Comparison of ENCODE assay signal across 14 cellular contexts in the genomic region with DNA sequence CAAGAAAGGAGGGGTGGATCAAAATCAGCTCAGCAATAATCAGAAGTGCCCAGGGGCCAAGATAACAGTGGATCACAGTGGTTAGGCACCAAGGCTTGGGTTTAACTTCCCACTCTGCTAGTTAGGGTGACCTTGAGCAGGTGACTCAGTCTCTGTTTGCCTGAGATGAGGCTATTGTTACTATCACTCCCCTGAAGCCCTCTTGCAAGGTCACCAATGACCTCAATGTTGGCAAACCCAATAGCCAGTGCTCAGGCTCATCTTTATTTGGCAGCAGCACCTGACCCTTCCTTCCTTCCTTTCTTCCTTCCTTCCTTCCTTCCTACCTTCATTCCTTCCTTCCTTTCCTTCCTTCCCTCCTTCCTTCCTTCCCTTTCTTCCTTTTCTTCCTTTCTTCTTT.
DNase-seq lines count a peak whose midpoint lies in the region; ATAC-seq and TF ChIP-seq lines count a peak whose summit lies in the region.
"Had no signal": no experiment of that assay in that cellular context is flagged by ENCODE, and none has a peak within 500 bp of the region (broad histone marks: within the 10 kb centered on the region; RNA-seq: fewer than 3 reads in every experiment).

No MANE protein-coding gene starts in this region.

- H3K27me3 ChIP-seq in right cardiac atrium (ENCODE audit: control insufficient read depth, insufficient read depth) (no peaks in the 10 kb centered on the region), body of pancreas (no peaks in the 10 kb centered on the region), osteoblast (ENCODE audit: insufficient read depth, low read length) (no peaks in the 10 kb centered on the region)
- H3K27me3 ChIP-seq: left lung had no signal

- H3K4me1 ChIP-seq in right cardiac atrium (ENCODE audit: control insufficient read depth, insufficient read depth, low read length) (no peaks in the 10 kb centered on the region), body of pancreas (peaks cover 5% of the 10 kb centered on the region), osteoblast (ENCODE audit: insufficient read depth, low read length) (peaks cover 32% of the 10 kb centered on the region)

- no peak overlapping the region for H3K4me2 ChIP-seq in osteoblast (ENCODE audit: insufficient read depth, low read length)

- no peaks in the 10 kb centered on the region for H4K20me1 ChIP-seq in osteoblast (ENCODE audit: insufficient read depth, low read length)

- H3K9me3 ChIP-seq in right cardiac atrium (ENCODE audit: control insufficient read depth, low read length) (no peaks in the 10 kb centered on the region), body of pancreas (no peaks in the 10 kb centered on the region), osteoblast (ENCODE audit: low read depth, low read length) (no peaks in the 10 kb centered on the region)
- H3K9me3 ChIP-seq: left lung had no signal

- POLR2A ChIA-PET in GM10248 (lab: Yijun Ruan, JAX): no interaction called here

- DNase-seq in left ventricle myocardium superior: no peak
- DNase-seq in right cardiac atrium: no peak
- DNase-seq in body of pancreas: peak in 1 of 4 donors; percentile 23
- DNase-seq in osteoblast (ENCODE audit: insufficient read length, low spot score, missing footprints): no peak
- DNase-seq in KBM-7: no peak
- DNase-seq in GM10248 (ENCODE audit: extremely low spot score): no peak
- DNase-seq: activated CD4-positive, alpha-beta T cell treated with anti-CD3 and anti-CD28 coated beads for 1 hour; activated naive CD8-positive, alpha-beta T cell treated with anti-CD3 and anti-CD28 coated beads, Interleukin-2, amount 10 ng/mL, durations not matched to agents 7 days and 5 days; left lung; NCI-H69; stimulated activated naive CD8-positive, alpha-beta T cell treated with anti-CD3 and anti-CD28 coated beads, Interleukin-15, amount 100 ng/mL, for 72 hours had no signal

- ATAC-seq in left ventricle myocardium superior (peak; percentile 35), right cardiac atrium (no peak), body of pancreas (peak; percentile 48), GM21447 (IDR thresholded peaks at IDR 0.05; ENCODE audit: unreplicated experiment) (no peak), HG03039 (IDR thresholded peaks at IDR 0.05; ENCODE audit: unreplicated experiment) (no peak)
- ATAC-seq: left lung; stimulated activated naive CD8-positive, alpha-beta T cell treated with anti-CD3 and anti-CD28 coated beads, Interleukin-15, amount 100 ng/mL, for 72 hours had no signal

- in situ Hi-C loops in KBM-7 (cut with MboI; ENCODE audit: low pct_unique_long_range_greater_than_20kb, low sequenced_read_pairs): no loop called here

- no peak for TF ChIP-seq POLR2A in body of pancreas (IDR thresholded peaks at IDR 0.05)

- intact Hi-C loops in left ventricle myocardium superior (cut with micrococcal nuclease) (no loop called here), right cardiac atrium (cut with DNase I) (no loop called here), body of pancreas (cut with DNase I) (no loop called here)

- H3K27ac ChIP-seq in right cardiac atrium (ENCODE audit: low read length): no peak overlapping the region
- H3K27ac ChIP-seq in body of pancreas: no peak overlapping the region
- H3K27ac ChIP-seq in osteoblast (ENCODE audit: low read depth, low read length): peak overlapping the region; percentile 85
- H3K27ac ChIP-seq: RWPE1 had no signal

- H3K4me3 ChIP-seq in right cardiac atrium (ENCODE audit: low read length) (no peak overlapping the region), body of pancreas (no peak overlapping the region), osteoblast (ENCODE audit: insufficient read depth, low read length) (no peak overlapping the region)
- H3K4me3 ChIP-seq: left lung had no signal

- CTCF ChIA-PET in GM10248 (lab: Yijun Ruan, JAX): interaction anchor here (0.8 to 1.4 kb wide), 3 partner anchors 13 to 37 kb away, joined by 3 read pairs; no protein-coding TSS in a partner anchor

- no peak overlapping the region for H2AFZ ChIP-seq in osteoblast (ENCODE audit: low read length)

- TF ChIP-seq CTCF in body of pancreas (IDR thresholded peaks at IDR 0.05): no peak
- no peak for TF ChIP-seq CTCF in osteoblast (IDR thresholded peaks at IDR 0.05; ENCODE audit: extremely low read depth, low read depth, low read length)
- no peak for TF ChIP-seq CTCF in GM10248 (IDR thresholded peaks at IDR 0.05; ENCODE audit: control extremely low read depth, extremely low read depth, low read depth, missing control alignments)

- no peaks in the 10 kb centered on the region for H3K79me2 ChIP-seq in osteoblast (ENCODE audit: insufficient read depth, low read length)

- no peaks in the 10 kb centered on the region for H3K36me3 ChIP-seq in body of pancreas (replicated peaks in 1 of 2; ENCODE audit: insufficient read depth in 1 of 2, low read depth in 2 of 2)
- H3K36me3 ChIP-seq in osteoblast (ENCODE audit: insufficient read depth, low read length): peaks cover 61% of the 10 kb centered on the region
- H3K36me3 ChIP-seq: left lung had no signal

Comparison
In these comparisons a context has a peak if more than half of its experiments do, and no peak if none do; other contexts are left out.
1. ATAC-seq: peak in left ventricle myocardium superior (single experiment) and body of pancreas (single experiment); none in right cardiac atrium (0 of 2), GM21447 (single experiment) and HG03039 (single experiment).